In genomic region chr11:119624102-119624615, GRCh38 we compare ENCODE assay signal across 10 cellular contexts.
DNase-seq lines count a peak whose midpoint lies in the region; ATAC-seq and TF ChIP-seq lines count a peak whose summit lies in the region.
"Had no signal": no experiment of that assay in that cellular context is flagged by ENCODE, and none has a peak within 500 bp of the region (broad histone marks: within the 10 kb centered on the region; RNA-seq: fewer than 3 reads in every experiment).

No MANE protein-coding gene starts in this region.

- POLR2A ChIA-PET in HEK293T (lab: Yijun Ruan, JAX), result no interaction called here

- no peak overlapping the region for H3K27ac ChIP-seq in brain microvascular endothelial cell

- intact Hi-C loops in Calu3 (cut with micrococcal nuclease; ENCODE audit: unreplicated experiment), result no loop called here

- TF ChIP-seq CTCF in Calu3 (IDR thresholded peaks at IDR 0.05; ENCODE audit: unreplicated experiment) (peak; percentile 49), brain microvascular endothelial cell (IDR thresholded peaks at IDR 0.05; ENCODE audit: low read depth, low read length, missing control alignments) (peak; percentile 86), nephron (IDR thresholded peaks at IDR 0.05; ENCODE audit: unreplicated experiment in 3 of 3) (peak; percentile 36 to 63 (median 56))

- no peaks in the 10 kb centered on the region for H3K36me3 ChIP-seq in brain microvascular endothelial cell (replicated peaks)

- no TSS peak for BruUV-seq in Calu3 (replicated peaks; lab: Mats Ljungman, UMichigan)

- CTCF ChIA-PET in Calu3 (lab: Charles Lee), result interaction anchor here (1.0 kb wide), 1 partner anchor 16 kb away, joined by 3 read pairs; no protein-coding TSS in a partner anchor
- CTCF ChIA-PET in HEK293T (lab: Yijun Ruan, JAX), result interaction anchor here (0.6 to 1.9 kb wide), 8 partner anchors 10 to 350 kb away, joined by 3 to 6 read pairs (median 4); no protein-coding TSS in a partner anchor

- no peak overlapping the region for H3K4me3 ChIP-seq in brain microvascular endothelial cell (ENCODE audit: low read depth, low read length)

- no peak overlapping the region for H3K27ac Mint-ChIP-seq in Calu3 (ENCODE audit: unreplicated experiment)
- H3K27ac Mint-ChIP-seq in nephron, result no peak overlapping the region

- in situ Hi-C loops in brain microvascular endothelial cell (cut with HindIII; ENCODE audit: low pct_ligation_motif_present, low sequenced_read_pairs), result no loop called here

- H3K4me1 Mint-ChIP-seq in Calu3 (ENCODE audit: low read depth, unreplicated experiment) (no peaks in the 10 kb centered on the region), nephron (peaks cover 38% of the 10 kb centered on the region)

- H3K9me3 Mint-ChIP-seq in Calu3 (ENCODE audit: low read depth, unreplicated experiment) (no peaks in the 10 kb centered on the region), nephron (no peaks in the 10 kb centered on the region)

- H3K36me3 Mint-ChIP-seq in Calu3 (ENCODE audit: insufficient read depth, unreplicated experiment) (no peaks in the 10 kb centered on the region), nephron (ENCODE audit: low read depth) (no peaks in the 10 kb centered on the region)

- H3K27me3 ChIP-seq in brain microvascular endothelial cell (replicated peaks), result peaks cover 5% of the 10 kb centered on the region

- ATAC-seq in GM18858 (IDR thresholded peaks at IDR 0.05; ENCODE audit: unreplicated experiment) (no peak), GM18511 (IDR thresholded peaks at IDR 0.05; ENCODE audit: unreplicated experiment) (no peak)

- no peak for DNase-seq in Calu3
- DNase-seq in HEK293T (ENCODE audit: extremely low spot score), result peak; percentile 77
- no peak for DNase-seq in brain microvascular endothelial cell
- DNase-seq in putamen (ENCODE audit: low spot score), result no peak
- no peak for DNase-seq in central memory CD4-positive, alpha-beta T cell
- DNase-seq: anterior cingulate cortex, KBM-7 had no signal

- H3K27me3 Mint-ChIP-seq in Calu3 (ENCODE audit: unreplicated experiment), result peaks cover 12% of the 10 kb centered on the region
- H3K27me3 Mint-ChIP-seq in nephron (ENCODE audit: low read depth), result peaks cover 21% of the 10 kb centered on the region

- H3K4me3 Mint-ChIP-seq in Calu3 (ENCODE audit: low read depth, unreplicated experiment) (no peak overlapping the region), nephron (no peak overlapping the region)

TF ChIP-seq in HEK293T, 16 proteins besides CTCF, POLR2A, EP300 and RAD21:
- TF ChIP-seq FOXK2 (IDR thresholded peaks at IDR 0.05) (no peak), BHLHE40 (IDR thresholded peaks at IDR 0.05; ENCODE audit: borderline replicate concordance) (no peak), CTBP1 (IDR thresholded peaks at IDR 0.05; ENCODE audit: borderline replicate concordance) (no peak), TARDBP (IDR thresholded peaks at IDR 0.05) (no peak), ARNT (IDR thresholded peaks at IDR 0.05) (no peak), HDGF (IDR thresholded peaks at IDR 0.05; ENCODE audit: borderline replicate concordance) (no peak), FOXA1 (IDR thresholded peaks at IDR 0.05) (no peak), SP1 (IDR thresholded peaks at IDR 0.05) (no peak)
